Comparison of ENCODE assay signal across 8 cellular contexts in genomic region chr15:83446904-83447708, GRCh38. TPM values are rescaled to one million over a fixed set of nuclear protein-coding genes. Genes with fewer than 3 reads are reported as not detected.
DNase-seq lines count a peak whose midpoint lies in the region; ATAC-seq, FAIRE-seq and TF ChIP-seq lines count a peak whose summit lies in the region.

TSS of gene SH3GL3 (plus strand) at chr15:83447341. CDS start at chr15:83447534, 193 bp downstream.

- DNase-seq in GM03348 (ENCODE audit: low spot score): peak; percentile 85
- DNase-seq in MG63: peak; percentile 85
- DNase-seq in activated CD4-positive, alpha-beta T cell treated with anti-CD3 and anti-CD28 coated beads, Interleukin-2, amount 50 U/mL, for 4 hours: peak; percentile 18 to 25
- peak; percentile 8 for DNase-seq in effector CD8-positive, alpha-beta T cell (lab: John Stamatoyannopoulos, UW)
- no peak for DNase-seq in HepG2 (ENCODE audit: low spot score)
- DNase-seq in stimulated activated CD4-positive, alpha-beta T cell treated with anti-CD3 and anti-CD28 coated beads, Interleukin-1b, Interleukin-23, amount 100 ng/mL, for 48 hours: peak; percentile 70
- DNase-seq in SJCRH30: no peak

- TF ChIP-seq POLR2A in HepG2 (IDR thresholded peaks at IDR 0.05; ENCODE audit: insufficient read depth in 1 of 2, low read depth in 2 of 2, low read length in 2 of 2): no peak

- H3K27me3 ChIP-seq in MG63 (peaks cover 15% of the 10 kb centered on the region; the same call in 1 of the 2 replicates), HepG2 (ENCODE audit: control insufficient read depth in 1 of 2, insufficient read depth in 2 of 2, low read length in 2 of 2) (peaks cover 2 to 13% of the 10 kb centered on the region in 2 experiments; a peak in 2 of 5 replicates), SJCRH30 (no peaks in the 10 kb centered on the region)

- no TSS peak for BruUV-seq in HepG2 (replicated peaks; lab: Mats Ljungman, UMichigan)

- H3K4me2 ChIP-seq in HepG2 (ENCODE audit: low read depth, low read length): no peak within 1 kb of the TSS

- CTCF ChIA-PET in HepG2 (lab: Yijun Ruan, JAX; ENCODE audit: low intra/inter-chr PET ratio, low total read pairs): no interaction called here

- H3K27ac ChIP-seq in HepG2 (ENCODE audit: extremely low read length, insufficient read depth, low read length) (no peak within 1 kb of the TSS), SJCRH30 (no peak within 1 kb of the TSS)

- no peaks in the 10 kb centered on the region for H3K9me3 ChIP-seq in MG63
- no peaks in the 10 kb centered on the region for H3K9me3 ChIP-seq in HepG2 (ENCODE audit: low read length)
- no peaks in the 10 kb centered on the region for H3K9me3 ChIP-seq in SJCRH30 (replicated peaks)

- no peaks in the 10 kb centered on the region for H3K36me3 ChIP-seq in MG63
- H3K36me3 ChIP-seq in HepG2 (replicated peaks in 1 of 2; ENCODE audit: control insufficient read depth in 1 of 2, insufficient read depth in 2 of 2, low read length in 2 of 2): no peaks in the 10 kb centered on the region
- H3K36me3 ChIP-seq in SJCRH30: no peaks in the 10 kb centered on the region

- FAIRE-seq in HepG2 (lab: Jason Lieb, UNC): no peak

- no peaks in the 10 kb centered on the region for H3K79me2 ChIP-seq in HepG2 (ENCODE audit: insufficient read depth, low read length)

- H3K4me3 ChIP-seq in MG63 (peak within 1 kb of the TSS; percentile 52), HepG2 (replicated peaks in 1 of 3; ENCODE audit: insufficient read depth in 1 of 3, low read depth in 2 of 3, low read length in 3 of 3) (no peak within 1 kb of the TSS; a peak in 1 of 6 replicates), SJCRH30 (no peak within 1 kb of the TSS)

- ATAC-seq in HepG2 (peak; percentile 59), GM18907 (IDR thresholded peaks at IDR 0.05; ENCODE audit: unreplicated experiment) (no peak)

- no peak for TF ChIP-seq RAD21 in HepG2 (CRISPR knock-in tag; IDR thresholded peaks at IDR 0.05)

- TF ChIP-seq EP300 in HepG2 (IDR thresholded peaks at IDR 0.05; ENCODE audit: low read depth in 2 of 2, low read length in 2 of 2): no peak
- TF ChIP-seq EP300 in HepG2 (CRISPR knock-in tag; IDR thresholded peaks at IDR 0.05; ENCODE audit: borderline replicate concordance): no peak

- no peak within 1 kb of the TSS for H2AFZ ChIP-seq in HepG2 (ENCODE audit: low read length)

- H3K9ac ChIP-seq in HepG2 (ENCODE audit: insufficient read depth, low read depth, low read length): no peak within 1 kb of the TSS

- TF ChIP-seq CTCF in HepG2 (CRISPR knock-in tag; IDR thresholded peaks at IDR 0.05): no peak

- H4K20me1 ChIP-seq in HepG2 (ENCODE audit: insufficient read depth, low read length): no peaks in the 10 kb centered on the region

- WGBS in HepG2 (ENCODE audit: low lambda C conversion rate): 49% methylated on average over 31 of the region's 68 CpGs

- intact Hi-C loops in HepG2 (cut with micrococcal nuclease; ENCODE audit: unreplicated experiment): no loop called here

- H3K4me1 ChIP-seq in HepG2 (ENCODE audit: insufficient read depth, low read length) (no peaks in the 10 kb centered on the region), SJCRH30 (no peaks in the 10 kb centered on the region)

- in situ Hi-C loops in HepG2 (cut with HindIII; ENCODE audit: extremely low pct_ligation_motif_present, low pct_unique_long_range_greater_than_20kb): no loop called here

- POLR2A ChIA-PET in HepG2 (lab: Yijun Ruan, JAX): no interaction called here

TF ChIP-seq in HepG2, 621 proteins besides CTCF, POLR2A, EP300 and RAD21:
- TF ChIP-seq NR2C2 (CRISPR knock-in tag; IDR thresholded peaks at IDR 0.05; ENCODE audit: borderline replicate concordance) (no peak), ZFX (CRISPR knock-in tag; IDR thresholded peaks at IDR 0.05; ENCODE audit: low read depth) (no peak), KAT2B (IDR thresholded peaks at IDR 0.05; ENCODE audit: borderline replicate concordance, low read depth, low read length) (no peak), ZFY (CRISPR knock-in tag; IDR thresholded peaks at IDR 0.05) (no peak), ZNF878 (CRISPR knock-in tag; IDR thresholded peaks at IDR 0.05) (no peak), ZNF761 (CRISPR knock-in tag; conservative IDR thresholded peaks at IDR 0.05) (no peak), SSRP1 (CRISPR knock-in tag; IDR thresholded peaks at IDR 0.05) (no peak), ZMYM2 (CRISPR knock-in tag; IDR thresholded peaks at IDR 0.05) (no peak), HNRNPK (IDR thresholded peaks at IDR 0.05; ENCODE audit: low read depth, low read length, poor library complexity, severe bottlenecking) (no peak), HMG20B (CRISPR knock-in tag; conservative IDR thresholded peaks at IDR 0.05) (no peak), FOXO1 (CRISPR knock-in tag; IDR thresholded peaks at IDR 0.05) (no peak), GPBP1L1 (CRISPR knock-in tag; IDR thresholded peaks at IDR 0.05) (no peak), TFAP4 (IDR thresholded peaks at IDR 0.05; ENCODE audit: borderline replicate concordance, low read depth) (no peak)
TF ChIP-seq in HepG2: peak in this region for 0.

RNA-seq across cellular contexts. Expression of gene SH3GL3, which starts in this region (rescaled TPM):
- 0.15 and 2.4 TPM in 2 replicates for total RNA-seq in MG63 (2014; rRNA removed; shearing (Covaris generic); ENCODE audit: low replicate concordance)
- not detected in 2 replicates for total RNA-seq in HepG2 (2016; rRNA removed; fragmentation: Illumina TruSeq; extraction: Trizol)
- not detected in 2 replicates for total RNA-seq in HepG2 (2016; cell fraction: cytosol; rRNA removed; fragmentation: Illumina TruSeq; extraction: Trizol; ENCODE audit: low read depth)
- not detected in 2 replicates for total RNA-seq in HepG2 (2016; cell fraction: insoluble cytoplasmic fraction; rRNA removed; fragmentation: Illumina TruSeq; extraction: Trizol)
- not detected in 2 replicates for total RNA-seq in HepG2 (2016; cell fraction: membrane; rRNA removed; fragmentation: Illumina TruSeq; extraction: Trizol)
- not detected in 2 replicates for total RNA-seq in HepG2 (2016; cell fraction: nucleus; rRNA removed; fragmentation: Illumina TruSeq; extraction: Trizol)
- not detected in 2 replicates for polyA plus RNA-seq in HepG2 (2011; rRNA removed)
- polyA plus RNA-seq in HepG2 (2011; cell fraction: cytosol; rRNA removed): not detected in 2 replicates
- polyA plus RNA-seq in HepG2 (2011; cell fraction: nucleus; rRNA removed): not detected in 2 replicates
- not detected in 2 replicates for polyA plus RNA-seq in HepG2 (2012)
- polyA plus RNA-seq in HepG2 (2016; cell fraction: cytosol; fragmentation: Illumina TruSeq; extraction: Trizol; ENCODE audit: low read depth): not detected in 2 replicates
- polyA plus RNA-seq in HepG2 (2016; cell fraction: insoluble cytoplasmic fraction; fragmentation: Illumina TruSeq; extraction: Trizol; ENCODE audit: low read depth): not detected in 2 replicates
- not detected in 2 replicates for polyA plus RNA-seq in HepG2 (2016; cell fraction: membrane; fragmentation: Illumina TruSeq; extraction: Trizol; ENCODE audit: low read depth)
- polyA plus RNA-seq in HepG2 (2016; cell fraction: nucleus; fragmentation: Illumina TruSeq; extraction: Trizol; ENCODE audit: insufficient read depth, low read depth): not detected in 2 replicates
- not detected in 2 replicates for polyA minus RNA-seq in HepG2 (2011; rRNA and poly(A)+ RNA removed; ENCODE audit: low replicate concordance)
- polyA minus RNA-seq in HepG2 (2011; cell fraction: cytosol; rRNA and poly(A)+ RNA removed): not detected in 2 replicates
- polyA minus RNA-seq in HepG2 (2011; cell fraction: nucleus; rRNA and poly(A)+ RNA removed): not detected in 2 replicates
- total RNA-seq in SJCRH30 (2014; rRNA removed; shearing (Covaris generic)): not detected in 2 replicates

Comparison
In these comparisons a context has a peak if more than half of its experiments do, and no peak if none do; other contexts are left out.
1. Peak in ATAC-seq in HepG2; RNA of the gene not detected or under 1 TPM.
2. DNase-seq: peak in GM03348 (single experiment), MG63 (single experiment), activated CD4-positive, alpha-beta T cell treated with anti-CD3 and anti-CD28 coated beads, Interleukin-2, amount 50 U/mL, for 4 hours (2 of 2), effector CD8-positive, alpha-beta T cell (single experiment) and stimulated activated CD4-positive, alpha-beta T cell treated with anti-CD3 and anti-CD28 coated beads, Interleukin-1b, Interleukin-23, amount 100 ng/mL, for 48 hours (single experiment); none in HepG2 (single experiment) and SJCRH30 (0 of 2).